ENCODE assay signal across 1 cellular context in the genomic region with DNA sequence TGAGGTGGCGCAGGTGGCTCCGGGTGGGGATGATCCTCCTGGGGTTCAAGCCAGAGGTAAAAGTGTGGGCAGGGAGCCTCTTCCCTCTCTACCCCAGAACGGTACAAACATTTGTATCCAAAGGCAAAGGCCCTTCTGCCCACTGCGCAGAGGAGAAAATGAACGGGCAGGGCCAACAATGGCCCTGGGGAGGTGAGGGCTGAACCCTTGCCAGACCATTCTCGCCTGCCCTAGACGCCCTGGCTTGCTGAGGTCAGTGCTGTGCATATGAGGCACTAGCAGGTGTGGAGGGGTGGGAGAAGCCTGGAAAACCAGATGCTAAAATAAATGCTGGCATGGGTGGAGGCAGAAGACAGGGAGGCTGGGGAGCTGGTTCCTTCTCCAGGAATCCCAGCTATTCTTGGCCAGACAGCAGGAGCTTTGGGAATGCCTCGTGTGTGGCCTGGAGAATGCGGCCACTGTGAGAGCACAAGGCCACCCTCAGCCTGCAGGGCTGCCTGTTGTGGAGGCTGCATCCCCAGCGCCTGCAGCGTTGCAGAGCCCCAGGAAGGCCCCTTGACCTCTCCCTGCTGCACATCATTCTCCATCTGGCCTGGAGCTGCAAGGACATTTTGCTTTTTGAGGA.
TF ChIP-seq lines count a peak whose summit lies in the region.

No MANE protein-coding gene starts in this region.

TF ChIP-seq in GM12878, 131 proteins besides CTCF, POLR2A, EP300 and RAD21:
- TF ChIP-seq ZNF384 (IDR thresholded peaks at IDR 0.05; ENCODE audit: borderline replicate concordance, low read depth, low read length) = no peak
- no peak for TF ChIP-seq SREBF2 (IDR thresholded peaks at IDR 0.05; ENCODE audit: low read length)
- no peak for TF ChIP-seq MTA2 (IDR thresholded peaks at IDR 0.05; ENCODE audit: low read depth)
- TF ChIP-seq, protein P1, sequence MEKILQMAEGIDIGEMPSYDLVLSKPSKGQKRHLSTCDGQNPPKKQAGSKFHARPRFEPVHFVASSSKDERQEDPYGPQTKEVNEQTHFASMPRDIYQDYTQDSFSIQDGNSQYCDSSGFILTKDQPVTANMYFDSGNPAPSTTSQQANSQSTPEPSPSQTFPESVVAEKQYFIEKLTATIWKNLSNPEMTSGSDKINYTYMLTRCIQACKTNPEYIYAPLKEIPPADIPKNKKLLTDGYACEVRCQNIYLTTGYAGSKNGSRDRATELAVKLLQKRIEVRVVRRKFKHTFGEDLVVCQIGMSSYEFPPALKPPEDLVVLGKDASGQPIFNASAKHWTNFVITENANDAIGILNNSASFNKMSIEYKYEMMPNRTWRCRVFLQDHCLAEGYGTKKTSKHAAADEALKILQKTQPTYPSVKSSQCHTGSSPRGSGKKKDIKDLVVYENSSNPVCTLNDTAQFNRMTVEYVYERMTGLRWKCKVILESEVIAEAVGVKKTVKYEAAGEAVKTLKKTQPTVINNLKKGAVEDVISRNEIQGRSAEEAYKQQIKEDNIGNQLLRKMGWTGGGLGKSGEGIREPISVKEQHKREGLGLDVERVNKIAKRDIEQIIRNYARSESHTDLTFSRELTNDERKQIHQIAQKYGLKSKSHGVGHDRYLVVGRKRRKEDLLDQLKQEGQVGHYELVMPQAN (conservative IDR thresholded peaks at IDR 0.05) = no peak
- TF ChIP-seq IRF4 (IDR thresholded peaks at IDR 0.05; ENCODE audit: low read depth, low read length) = no peak
- no peak for TF ChIP-seq CREM (IDR thresholded peaks at IDR 0.05; ENCODE audit: low read depth)
TF ChIP-seq in GM12878: peak in this region for 0.
